10 cellular contexts compared by ENCODE assay signal in genomic region chr18:31432316-31432715, GRCh38. TPM values are rescaled to one million over a fixed set of nuclear protein-coding genes. Genes with fewer than 3 reads are reported as not detected.
"Had no signal": no experiment of that assay in that cellular context is flagged by ENCODE, and none has a peak within 500 bp of the region (broad histone marks: within the 10 kb centered on the region; RNA-seq: fewer than 3 reads in every experiment).

No MANE protein-coding gene starts in this region.

- H3K4me3 ChIP-seq: GM23248, HAP-1, K562 had no signal

- FAIRE-seq: K562 had no signal

- H3K27ac ChIP-seq: GM23248, HL-60 had no signal

- H3K36me3 ChIP-seq: HAP-1 had no signal

- H2AFZ ChIP-seq: GM23248 had no signal

- H3K4me1 ChIP-seq: HAP-1 had no signal

- H3K9ac ChIP-seq: GM23248 had no signal

- DNase-seq: GM23248, GOT3, H7, IMR-90, KG1 had no signal

- H3K9me3 ChIP-seq: HAP-1 had no signal

RNA-seq across cellular contexts. Expression of gene DSG3, which starts 15.2 kb away (rescaled TPM):
- total RNA-seq: GM23248, H4, H7, HT1080, IMR-90 had no signal
- polyA plus RNA-seq: GM23248, IMR-90 had no signal

RNA-seq across cellular contexts. Expression of gene DSG4, which starts 55.7 kb away (rescaled TPM):
- total RNA-seq: GM23248, H4, H7, HT1080, IMR-90, K562 had no signal
- polyA plus RNA-seq: GM23248, IMR-90, K562 had no signal
